ENCODE assay signal across 1 cellular context in genomic region chr5:170431571-170431970, GRCh38.
TF ChIP-seq lines count a peak whose summit lies in the region.

No MANE protein-coding gene starts in this region.

TF ChIP-seq in H1, 55 proteins besides CTCF, POLR2A, EP300 and RAD21:
- TF ChIP-seq BACH1 (IDR thresholded peaks at IDR 0.05; ENCODE audit: low read length): no peak
- no peak for TF ChIP-seq CREB1 (IDR thresholded peaks at IDR 0.05)
- no peak for TF ChIP-seq KDM4A (IDR thresholded peaks at IDR 0.05; ENCODE audit: low read depth, low read length, severe bottlenecking)
- no peak for TF ChIP-seq RNF2 (IDR thresholded peaks at IDR 0.05; ENCODE audit: borderline replicate concordance, low read depth, low read length, missing control alignments, poor library complexity, severe bottlenecking)
- TF ChIP-seq NRF1 (IDR thresholded peaks at IDR 0.05; ENCODE audit: low read depth, low read length): no peak
- TF ChIP-seq E2F6 (IDR thresholded peaks at IDR 0.05): no peak
- no peak for TF ChIP-seq TEAD4 (IDR thresholded peaks at IDR 0.05; ENCODE audit: low read depth, low read length)
- TF ChIP-seq ZNF274 (IDR thresholded peaks at IDR 0.05; ENCODE audit: borderline replicate concordance, extremely low read depth, low read length): no peak
- TF ChIP-seq TBP (IDR thresholded peaks at IDR 0.05; ENCODE audit: low read depth, low read length): no peak
- no peak for TF ChIP-seq EZH2 (IDR thresholded peaks at IDR 0.05; ENCODE audit: low read depth, low read length, severe bottlenecking)
- no peak for TF ChIP-seq POU5F1 (IDR thresholded peaks at IDR 0.05; ENCODE audit: low read depth, low read length)
- TF ChIP-seq TCF12 (IDR thresholded peaks at IDR 0.05; ENCODE audit: low read depth, low read length): no peak
- TF ChIP-seq MAFK (IDR thresholded peaks at IDR 0.05; ENCODE audit: low read depth, low read length): no peak
- TF ChIP-seq SRF (IDR thresholded peaks at IDR 0.05; ENCODE audit: low read depth, low read length): no peak
- TF ChIP-seq TAF7 (optimal IDR thresholded peaks at IDR 0.05; ENCODE audit: borderline replicate concordance, low read depth, low read length): no peak
- no peak for TF ChIP-seq HDAC2 (IDR thresholded peaks at IDR 0.05; ENCODE audit: borderline replicate concordance in 1 of 2, low read depth in 2 of 2, low read length in 2 of 2)
- TF ChIP-seq SIX5 (IDR thresholded peaks at IDR 0.05; ENCODE audit: low read depth, low read length): no peak
